In genomic region chr19:12956446-12957388, GRCh38 we compare ENCODE assay signal across 1 cellular context.
A peak's percentile ranks its signal among the peaks of the same experiment; 100 is the strongest.
TF ChIP-seq lines count a peak whose summit lies in the region.

TSS of gene GADD45GIP1 (minus strand) at chr19:12957223. CDS start at chr19:12957212, 11 bp downstream.

TF ChIP-seq in K562, 482 proteins besides CTCF, POLR2A, EP300 and RAD21 (continued from another document and continues in another):
- TF ChIP-seq FOXO4 (CRISPR knock-in tag; IDR thresholded peaks at IDR 0.05) = no peak
- no peak for TF ChIP-seq ZNF512 (tag; IDR thresholded peaks at IDR 0.05)
- no peak for TF ChIP-seq ZNF318 (IDR thresholded peaks at IDR 0.05; ENCODE audit: borderline replicate concordance in 1 of 2, low read depth in 1 of 2)
- TF ChIP-seq FOXJ3 (CRISPR knock-in tag; IDR thresholded peaks at IDR 0.05) = no peak
- TF ChIP-seq ATF7 (IDR thresholded peaks at IDR 0.05) = peak; percentile 76
- TF ChIP-seq HOXB6 (CRISPR knock-in tag; IDR thresholded peaks at IDR 0.05; ENCODE audit: borderline replicate concordance) = no peak
- TF ChIP-seq KLF13 (tag; IDR thresholded peaks at IDR 0.05; ENCODE audit: borderline replicate concordance, low read depth) = no peak
- TF ChIP-seq ZZZ3 (IDR thresholded peaks at IDR 0.05) = no peak
- no peak for TF ChIP-seq ZNF75A (CRISPR knock-in tag; IDR thresholded peaks at IDR 0.05)
- TF ChIP-seq ELK3 (CRISPR knock-in tag; IDR thresholded peaks at IDR 0.05) = no peak
- no peak for TF ChIP-seq NR2C1 (IDR thresholded peaks at IDR 0.05)
- TF ChIP-seq NR2C1 (tag; IDR thresholded peaks at IDR 0.05) = no peak
- TF ChIP-seq RFX7 (CRISPR knock-in tag; IDR thresholded peaks at IDR 0.05) = no peak
- peak; percentile 68 for TF ChIP-seq PHF20 (IDR thresholded peaks at IDR 0.05; ENCODE audit: partially characterized antibody)
- TF ChIP-seq NR0B1 (IDR thresholded peaks at IDR 0.05; ENCODE audit: partially characterized antibody) = no peak
- TF ChIP-seq ADNP (tag; IDR thresholded peaks at IDR 0.05) = no peak
- TF ChIP-seq CREM (IDR thresholded peaks at IDR 0.05; ENCODE audit: low read depth) = peak; percentile 50
- TF ChIP-seq BCLAF1 (IDR thresholded peaks at IDR 0.05; ENCODE audit: borderline replicate concordance in 1 of 2, control insufficient read depth in 1 of 2, low read depth in 2 of 2, low read length in 1 of 2) = no peak
- TF ChIP-seq MYBL2 (IDR thresholded peaks at IDR 0.05; ENCODE audit: low read depth) = no peak
- TF ChIP-seq MYBL2 (CRISPR knock-in tag; IDR thresholded peaks at IDR 0.05; ENCODE audit: borderline replicate concordance) = no peak
- TF ChIP-seq BHLHE40 (IDR thresholded peaks at IDR 0.05; ENCODE audit: low read length) = no peak
- TF ChIP-seq ZNF143 (CRISPR knock-in tag; IDR thresholded peaks at IDR 0.05) = no peak
- no peak for TF ChIP-seq ZNF12 (CRISPR knock-in tag; IDR thresholded peaks at IDR 0.05)
- no peak for TF ChIP-seq CCAR2 (IDR thresholded peaks at IDR 0.05; ENCODE audit: low read depth, low read length)
- TF ChIP-seq IRF2 (CRISPR knock-in tag; IDR thresholded peaks at IDR 0.05) = no peak
- TF ChIP-seq TCF15 (CRISPR knock-in tag; IDR thresholded peaks at IDR 0.05) = no peak
- TF ChIP-seq SMAD3 (CRISPR knock-in tag; conservative IDR thresholded peaks at IDR 0.05) = no peak
- no peak for TF ChIP-seq RBM34 (IDR thresholded peaks at IDR 0.05; ENCODE audit: borderline replicate concordance, insufficient read depth, low read length)
- no peak for TF ChIP-seq POLR2B (IDR thresholded peaks at IDR 0.05; ENCODE audit: low read depth, partially characterized antibody)
- TF ChIP-seq UBTF (IDR thresholded peaks at IDR 0.05; ENCODE audit: borderline replicate concordance in 1 of 2, low read depth in 2 of 2, low read length in 2 of 2) = no peak; a peak in 1 of 4 replicates
- TF ChIP-seq KDM4B (IDR thresholded peaks at IDR 0.05; ENCODE audit: borderline replicate concordance in 2 of 2, low read depth in 1 of 2) = 0 out of 4 replicates have a peak, but pooled peaks of 1 of the 2 experiments have one; percentile 10
- no peak for TF ChIP-seq ZNF184 (CRISPR knock-in tag; IDR thresholded peaks at IDR 0.05)
- TF ChIP-seq E2F8 (IDR thresholded peaks at IDR 0.05; ENCODE audit: low read depth, partially characterized antibody) = no peak
- TF ChIP-seq CEBPB (tag; IDR thresholded peaks at IDR 0.05) = no peak
- no peak for TF ChIP-seq DLX4 (CRISPR knock-in tag; IDR thresholded peaks at IDR 0.05)
- TF ChIP-seq MEF2D (tag; conservative IDR thresholded peaks at IDR 0.05; ENCODE audit: low read depth) = no peak
- TF ChIP-seq TEAD2 (tag; IDR thresholded peaks at IDR 0.05) = no peak
